8 cellular contexts compared by ENCODE assay signal in the genomic region with DNA sequence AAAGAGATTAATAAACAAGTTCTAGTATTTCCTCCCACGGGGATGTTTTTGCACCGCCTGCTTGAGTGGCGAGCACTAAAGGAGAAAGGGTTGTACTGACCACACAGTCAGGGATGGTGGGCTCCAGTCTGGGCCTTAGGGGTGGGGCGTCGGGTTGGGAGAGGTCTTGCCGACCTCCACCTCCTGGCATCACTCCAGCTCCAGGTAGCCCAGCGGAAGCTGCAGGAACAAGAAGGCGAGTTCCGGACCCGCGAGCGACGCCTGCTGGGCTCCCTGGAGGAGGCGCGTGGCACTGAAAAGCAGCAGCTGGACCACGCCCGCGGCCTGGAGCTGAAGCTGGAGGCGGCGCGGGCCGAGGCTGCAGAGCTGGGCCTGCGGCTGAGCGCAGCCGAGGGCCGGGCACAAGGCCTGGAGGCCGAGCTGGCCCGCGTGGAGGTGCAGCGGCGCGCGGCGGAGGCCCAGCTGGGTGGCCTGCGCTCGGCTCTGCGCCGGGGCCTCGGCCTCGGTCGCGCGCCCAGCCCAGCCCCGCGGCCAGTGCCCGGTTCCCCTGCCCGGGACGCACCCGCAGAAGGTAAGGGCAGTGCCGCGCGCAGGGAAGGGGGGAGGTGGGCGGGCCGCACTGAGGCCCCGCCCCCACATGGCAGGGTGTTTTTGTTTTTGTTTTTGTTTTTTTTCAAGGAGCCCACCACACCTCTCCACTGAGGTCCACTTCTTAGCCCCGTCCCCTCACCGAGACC. TPM values are rescaled to one million over a fixed set of nuclear protein-coding genes. Genes with fewer than 3 reads are reported as not detected.
DNase-seq lines count a peak whose midpoint lies in the region; ATAC-seq and TF ChIP-seq lines count a peak whose summit lies in the region.

No MANE protein-coding gene starts in this region.

- peak overlapping the region; percentile 68 for H2AFZ ChIP-seq in trophoblast cell (ENCODE audit: insufficient read depth, low read length, poor library complexity)

- H3K4me3 ChIP-seq in RWPE2 (ENCODE audit: severe bottlenecking) (peak overlapping the region; percentile 45), trophoblast cell (ENCODE audit: low read depth, low read length) (peak overlapping the region; percentile 71), transverse colon (peak overlapping the region in 3 of 4 donors; percentile 34 to 44 (median 41))

- no peak overlapping the region for H2BK120ac ChIP-seq in trophoblast cell (ENCODE audit: insufficient read depth, low read length, poor library complexity)

- H2BK5ac ChIP-seq in trophoblast cell (ENCODE audit: low read depth, low read length, poor library complexity): no peak overlapping the region

- peak; percentile 90 for ATAC-seq in RWPE2 (ENCODE audit: low read depth)

- peak; percentile 96 for TF ChIP-seq CTCF in RWPE2 (IDR thresholded peaks at IDR 0.05; ENCODE audit: poor library complexity, severe bottlenecking)
- peak; percentile 69 to 82 (median 79) for TF ChIP-seq CTCF in transverse colon (IDR thresholded peaks at IDR 0.05)

- no peak overlapping the region for H3K4ac ChIP-seq in trophoblast cell (ENCODE audit: low read depth, low read length)

- H4K12ac ChIP-seq in trophoblast cell (ENCODE audit: low read depth, low read length): no peak overlapping the region

- TF ChIP-seq POLR2A in transverse colon (IDR thresholded peaks at IDR 0.05): no peak

- H3K27ac ChIP-seq in RWPE2 (ENCODE audit: poor library complexity, severe bottlenecking): peak overlapping the region; percentile 9
- peak overlapping the region; percentile 20 for H3K27ac ChIP-seq in trophoblast cell (ENCODE audit: low read depth, low read length)
- peak overlapping the region; percentile 51 to 72 (median 62) for H3K27ac ChIP-seq in transverse colon

- H2BK12ac ChIP-seq in trophoblast cell (ENCODE audit: low read length): no peak overlapping the region

- no CpG with 5 or more reads among the region's 57 CpGs for WGBS in trophoblast cell (ENCODE audit: extremely low coverage, insufficient coverage, insufficient read length)
- 6 to 13% methylated on average over 5 to 28 of the region's 57 CpGs for WGBS in transverse colon (ENCODE audit: low coverage in 1 of 2), 2 donors

- peak overlapping the region; percentile 25 for H3K18ac ChIP-seq in trophoblast cell (ENCODE audit: low read length)

- H3K9ac ChIP-seq in trophoblast cell (ENCODE audit: low read length): peak overlapping the region; percentile 83

- peak overlapping the region; percentile 36 for H3K14ac ChIP-seq in trophoblast cell (ENCODE audit: low read length)

- H3K23ac ChIP-seq in trophoblast cell (ENCODE audit: low read length): no peak overlapping the region

- H3K9me3 ChIP-seq in RWPE2 (ENCODE audit: severe bottlenecking) (no peaks in the 10 kb centered on the region), trophoblast cell (ENCODE audit: insufficient read depth, low read depth, low read length) (no peaks in the 10 kb centered on the region), transverse colon (no peaks in the 10 kb centered on the region)

- no peaks in the 10 kb centered on the region for H3K27me3 ChIP-seq in RWPE2 (ENCODE audit: insufficient read depth, poor library complexity, severe bottlenecking)
- H3K27me3 ChIP-seq in trophoblast cell (ENCODE audit: insufficient read depth, low read length): no peaks in the 10 kb centered on the region
- H3K27me3 ChIP-seq in transverse colon: no peaks in the 10 kb centered on the region

- no peaks in the 10 kb centered on the region for H3K4me1 ChIP-seq in RWPE2 (ENCODE audit: insufficient read depth, poor library complexity, severe bottlenecking)
- no peaks in the 10 kb centered on the region for H3K4me1 ChIP-seq in trophoblast cell (ENCODE audit: control insufficient read depth in 1 of 2, insufficient read depth in 2 of 2, low read length in 2 of 2)
- peaks cover 0 to 13% (median 4%) of the 10 kb centered on the region in 4 donors for H3K4me1 ChIP-seq in transverse colon

- TF ChIP-seq EP300 in transverse colon (IDR thresholded peaks at IDR 0.05; ENCODE audit: low read depth): no peak

- H4K91ac ChIP-seq in trophoblast cell (ENCODE audit: low read depth, low read length): peak overlapping the region; percentile 50

- no peak overlapping the region for H2AK5ac ChIP-seq in trophoblast cell (ENCODE audit: low read length)

- intact Hi-C loops in cardiac septum (cut with DNase I) (no loop called here), transverse colon (cut with DNase I; ENCODE audit: low total_unique reads) (no loop called here)

- peak overlapping the region; percentile 84 for H4K8ac ChIP-seq in trophoblast cell (ENCODE audit: low read depth, low read length)

- peak; percentile 82 to 92 (median 87) for DNase-seq in NCI-H1417 (lab: John Stamatoyannopoulos, UW)
- no peak for DNase-seq in NCI-H1417 treated with DMSO at 0.1 percent for 48 hours (lab: John Stamatoyannopoulos, UW)
- peak; percentile 88 for DNase-seq in HT-29 (ENCODE audit: low spot score)
- peak; percentile 89 for DNase-seq in RWPE2 (ENCODE audit: low spot score)
- peak; percentile 84 for DNase-seq in activated naive CD4-positive, alpha-beta T cell treated with Interleukin-2 at 50 U/mL for 16 hours
- peak; percentile 88 for DNase-seq in cardiac septum (ENCODE audit: low spot score)
- peak; percentile 96 for DNase-seq in trophoblast cell
- DNase-seq in transverse colon: peak; percentile 94

- H3K79me1 ChIP-seq in trophoblast cell (ENCODE audit: low read length): peaks cover 3% of the 10 kb centered on the region

- in situ Hi-C loops in transverse colon (cut with MboI; ENCODE audit: low pct_ligation_motif_present in 1 of 4, low pct_unique_long_range_greater_than_20kb in 1 of 4, low sequenced_read_pairs in 3 of 4): loop anchor here in 1 of 4 donors (10.0 kb wide), 1 partner anchor 84 kb away; no protein-coding TSS in a partner anchor

- H3K36me3 ChIP-seq in RWPE2 (ENCODE audit: low read depth) (no peaks in the 10 kb centered on the region), trophoblast cell (ENCODE audit: control insufficient read depth in 1 of 2, insufficient read depth in 2 of 2, low read length in 2 of 2) (peaks cover under 1 to 2% of the 10 kb centered on the region in 2 experiments), transverse colon (no peaks in the 10 kb centered on the region)

- peak overlapping the region; percentile 80 for H3K4me2 ChIP-seq in trophoblast cell (ENCODE audit: low read length)

- no peaks in the 10 kb centered on the region for H3K79me2 ChIP-seq in trophoblast cell (ENCODE audit: control insufficient read depth, insufficient read depth, low read length, poor library complexity)

RNA-seq across cellular contexts. Expression of gene MFAP2, which starts 19.7 kb away (rescaled TPM):
- total RNA-seq in HT-29 (2014; rRNA removed; shearing (Covaris generic)): 0.08 and 0.33 TPM in 2 replicates
- total RNA-seq in cardiac septum (4.8 TPM), transverse colon (1 to 10 TPM in 3 of 4 donors, not detected in 1; 1.1 to 5.6 (median 3.5) TPM)
- 174 and 178 TPM in 2 replicates for polyA plus RNA-seq in trophoblast cell (2013)

RNA-seq across cellular contexts. Expression of gene CROCC, which starts 39.0 kb away (rescaled TPM):
- total RNA-seq in HT-29 (2014; rRNA removed; shearing (Covaris generic)): 12.0 and 13.2 TPM in 2 replicates
- total RNA-seq in cardiac septum (7.4 TPM), transverse colon (100 to 1,000 TPM in 1 of 4 donors, 10 to 100 TPM in 3; 13.0 to 149 (median 23.7) TPM)
- 6.2 TPM in 2 replicates for polyA plus RNA-seq in trophoblast cell (2013)

RNA-seq across cellular contexts. Expression of gene ATP13A2, which starts 51.0 kb away (rescaled TPM):
- 82.3 and 114 TPM in 2 replicates for total RNA-seq in HT-29 (2014; rRNA removed; shearing (Covaris generic))
- 13.3 TPM for total RNA-seq in cardiac septum
- polyA plus RNA-seq in trophoblast cell (2013): 47.8 and 48.3 TPM in 2 replicates
- total RNA-seq in transverse colon: 10 to 100 TPM; 34.4 to 70.8 (median 60.9) TPM

Comparison
In these comparisons a context has a peak if more than half of its experiments do, and no peak if none do; other contexts are left out.
1. H3K27ac ChIP-seq: peak in every context shown above with its lines; median percentile 62 in transverse colon; 20 in trophoblast cell; 9 in RWPE2.